8 cellular contexts compared by ENCODE assay signal in the genomic region with DNA sequence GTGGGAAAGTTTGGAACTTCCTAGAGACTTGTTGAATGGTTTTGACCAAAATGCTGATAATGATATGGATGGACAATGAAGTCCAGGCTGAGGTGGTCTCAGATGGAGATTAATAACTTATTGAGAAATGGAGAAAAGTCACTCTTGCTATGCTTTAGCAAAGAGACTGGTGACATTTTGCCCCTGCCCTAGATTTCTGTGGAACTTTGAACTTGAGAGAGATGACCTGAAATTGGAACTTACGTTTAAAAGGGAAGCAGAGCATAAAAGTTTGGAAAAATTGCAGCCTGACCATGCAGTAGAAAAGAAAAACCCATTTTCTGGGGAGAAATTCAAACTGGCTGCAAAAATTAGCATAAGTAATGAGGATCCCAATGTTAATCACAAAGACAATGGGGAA. TPM values are rescaled to one million over a fixed set of nuclear protein-coding genes. Genes with fewer than 3 reads are reported as not detected.
DNase-seq lines count a peak whose midpoint lies in the region; ATAC-seq and TF ChIP-seq lines count a peak whose summit lies in the region.
"Not testable (repeated sequence)": the region's sequence is repeated elsewhere in the genome, so short reads cannot be mapped to it uniquely, and the experiment has no call there.
"Had no signal": no experiment of that assay in that cellular context is flagged by ENCODE, and none has a peak within 500 bp of the region (broad histone marks: within the 10 kb centered on the region; RNA-seq: fewer than 3 reads in every experiment).

No MANE protein-coding gene starts in this region.

- H3K27ac ChIP-seq in KOPT-K1 (ENCODE audit: low read depth, low read length, poor library complexity, severe bottlenecking): peak overlapping the region; percentile 94
- peak overlapping the region; percentile 37 to 64 for H3K27ac ChIP-seq in liver (ENCODE audit: low read depth in 1 of 2, low read length in 2 of 2)

- WGBS in liver: 35% methylated on average over 1 of the region's 1 CpG

- H3K36me3 Mint-ChIP-seq in activated CD4-positive, alpha-beta T cell treated with anti-CD3 and anti-CD28 coated beads for 36 hours (ENCODE audit: low read depth); activated naive CD8-positive, alpha-beta T cell treated with anti-CD3 and anti-CD28 coated beads, Interleukin-2, amount 50 U/mL, for 24 hours (ENCODE audit: low read depth); natural killer cell: not testable (repeated sequence)
- H3K36me3 Mint-ChIP-seq in activated CD8-positive, alpha-beta T cell treated with anti-CD3 and anti-CD28 coated beads, Interleukin-2, amount 10 ng/mL, durations not matched to agents 7 days and 5 days (ENCODE audit: low read depth): peaks cover 58% of the 10 kb centered on the region
- H3K36me3 Mint-ChIP-seq in activated naive CD4-positive, alpha-beta T cell treated with anti-CD3 and anti-CD28 coated beads, Interleukin-2, amount 10 ng/mL, durations not matched to agents 7 days and 5 days: peaks cover 36% of the 10 kb centered on the region

- not testable (repeated sequence) for H3K27me3 ChIP-seq in liver (ENCODE audit: control insufficient read depth in 4 of 4, insufficient read depth in 4 of 4, low read length in 3 of 4)

- H3K4me3 ChIP-seq in liver (ENCODE audit: low read depth in 1 of 3, low read length in 3 of 3): not testable (repeated sequence)

- H3K27ac Mint-ChIP-seq in activated CD4-positive, alpha-beta T cell treated with anti-CD3 and anti-CD28 coated beads for 36 hours: peak overlapping the region; percentile 67
- H3K27ac Mint-ChIP-seq in activated CD8-positive, alpha-beta T cell treated with anti-CD3 and anti-CD28 coated beads, Interleukin-2, amount 10 ng/mL, durations not matched to agents 7 days and 5 days: peak overlapping the region; percentile 92
- H3K27ac Mint-ChIP-seq in activated naive CD4-positive, alpha-beta T cell treated with anti-CD3 and anti-CD28 coated beads, Interleukin-2, amount 10 ng/mL, durations not matched to agents 7 days and 5 days: peak overlapping the region; percentile 94
- peak overlapping the region; percentile 73 for H3K27ac Mint-ChIP-seq in activated naive CD8-positive, alpha-beta T cell treated with anti-CD3 and anti-CD28 coated beads, Interleukin-2, amount 50 U/mL, for 24 hours
- H3K27ac Mint-ChIP-seq in natural killer cell: peak overlapping the region; percentile 66 to 94

- peaks cover 12% of the 10 kb centered on the region for H3K9me3 ChIP-seq in KOPT-K1 (ENCODE audit: insufficient read depth, low read length, poor library complexity, severe bottlenecking)
- not testable (repeated sequence) for H3K9me3 ChIP-seq in liver (ENCODE audit: control insufficient read depth in 4 of 4, low read length in 3 of 4)

- intact Hi-C loops in activated CD4-positive, alpha-beta T cell treated with anti-CD3 and anti-CD28 coated beads for 36 hours (cut with DNase I, micrococcal nuclease): loop anchor here in 1 of 2 experiments (1.0 kb wide), 1 partner anchor 48 kb away; no protein-coding TSS in a partner anchor
- intact Hi-C loops in natural killer cell (cut with micrococcal nuclease): not testable (repeated sequence)

- POLR2A ChIA-PET in activated CD4-positive, alpha-beta T cell treated with anti-CD3 and anti-CD28 coated beads for 36 hours (lab: Charles Lee): not testable (repeated sequence)
- POLR2A ChIA-PET in activated CD8-positive, alpha-beta T cell treated with anti-CD3 and anti-CD28 coated beads, Interleukin-2, amount 10 ng/mL, durations not matched to agents 7 days and 5 days (lab: Charles Lee): interaction anchor here (0.8 to 1.6 kb wide), 4 partner anchors 12 to 56 kb away, joined by 3 to 7 read pairs (median 4); a partner anchor contains a TSS

- H3K4me1 Mint-ChIP-seq in activated CD4-positive, alpha-beta T cell treated with anti-CD3 and anti-CD28 coated beads for 36 hours: peaks cover 66% of the 10 kb centered on the region
- peaks cover 81% of the 10 kb centered on the region for H3K4me1 Mint-ChIP-seq in activated CD8-positive, alpha-beta T cell treated with anti-CD3 and anti-CD28 coated beads, Interleukin-2, amount 10 ng/mL, durations not matched to agents 7 days and 5 days (ENCODE audit: low read depth)
- peaks cover 75% of the 10 kb centered on the region for H3K4me1 Mint-ChIP-seq in activated naive CD4-positive, alpha-beta T cell treated with anti-CD3 and anti-CD28 coated beads, Interleukin-2, amount 10 ng/mL, durations not matched to agents 7 days and 5 days
- H3K4me1 Mint-ChIP-seq in activated naive CD8-positive, alpha-beta T cell treated with anti-CD3 and anti-CD28 coated beads, Interleukin-2, amount 50 U/mL, for 24 hours: peaks cover 73% of the 10 kb centered on the region
- peaks cover 69 to 73% of the 10 kb centered on the region in 2 donors for H3K4me1 Mint-ChIP-seq in natural killer cell

- H3K36me3 ChIP-seq in KOPT-K1 (ENCODE audit: insufficient read depth, low read length); liver (ENCODE audit: control insufficient read depth in 4 of 4, insufficient read depth in 3 of 4, low read depth in 1 of 4, low read length in 3 of 4): not testable (repeated sequence)

- not testable (repeated sequence) for H3K4me3 Mint-ChIP-seq in activated CD4-positive, alpha-beta T cell treated with anti-CD3 and anti-CD28 coated beads for 36 hours; activated naive CD4-positive, alpha-beta T cell treated with anti-CD3 and anti-CD28 coated beads, Interleukin-2, amount 10 ng/mL, durations not matched to agents 7 days and 5 days; activated naive CD8-positive, alpha-beta T cell treated with anti-CD3 and anti-CD28 coated beads, Interleukin-2, amount 50 U/mL, for 24 hours
- H3K4me3 Mint-ChIP-seq in activated CD8-positive, alpha-beta T cell treated with anti-CD3 and anti-CD28 coated beads, Interleukin-2, amount 10 ng/mL, durations not matched to agents 7 days and 5 days: peak overlapping the region; percentile 68
- H3K4me3 Mint-ChIP-seq in natural killer cell: peak overlapping the region; percentile 47

- TF ChIP-seq CTCF in liver (IDR thresholded peaks at IDR 0.05; ENCODE audit: low read depth, low read length, missing input control); natural killer cell (IDR thresholded peaks at IDR 0.05): not testable (repeated sequence)

- H3K9ac ChIP-seq in liver (ENCODE audit: low read depth in 1 of 2, low read length in 2 of 2): not testable (repeated sequence)

- DNase-seq in activated CD4-positive, alpha-beta T cell treated with anti-CD3 and anti-CD28 coated beads for 36 hours; activated CD8-positive, alpha-beta T cell treated with anti-CD3 and anti-CD28 coated beads, Interleukin-2, amount 10 ng/mL, durations not matched to agents 7 days and 5 days; activated naive CD4-positive, alpha-beta T cell treated with anti-CD3 and anti-CD28 coated beads, Interleukin-2, amount 10 ng/mL, durations not matched to agents 7 days and 5 days; activated naive CD8-positive, alpha-beta T cell treated with anti-CD3 and anti-CD28 coated beads, Interleukin-2, amount 50 U/mL, for 24 hours; natural killer cell: not testable (repeated sequence)

- CTCF ChIA-PET in activated CD4-positive, alpha-beta T cell treated with anti-CD3 and anti-CD28 coated beads for 36 hours (lab: Charles Lee): interaction anchor here (1.1 to 2.4 kb wide), 2 partner anchors 16 to 48 kb away, joined by 5 to 17 read pairs; no protein-coding TSS in a partner anchor
- CTCF ChIA-PET in activated CD8-positive, alpha-beta T cell treated with anti-CD3 and anti-CD28 coated beads, Interleukin-2, amount 10 ng/mL, durations not matched to agents 7 days and 5 days (lab: Charles Lee): interaction anchor here (1.3 to 9.7 kb wide), 6 partner anchors 15 to 89 kb away, joined by 3 to 85 read pairs (median 10); a partner anchor contains a TSS
- CTCF ChIA-PET in activated naive CD4-positive, alpha-beta T cell treated with anti-CD3 and anti-CD28 coated beads, Interleukin-2, amount 10 ng/mL, durations not matched to agents 7 days and 5 days (lab: Charles Lee): interaction anchor here (1.1 to 4.6 kb wide), 5 partner anchors 16 to 101 kb away, joined by 4 to 29 read pairs (median 4); no protein-coding TSS in a partner anchor

- H3K9me3 Mint-ChIP-seq in activated CD4-positive, alpha-beta T cell treated with anti-CD3 and anti-CD28 coated beads for 36 hours (ENCODE audit: low read depth); activated naive CD8-positive, alpha-beta T cell treated with anti-CD3 and anti-CD28 coated beads, Interleukin-2, amount 50 U/mL, for 24 hours; natural killer cell: not testable (repeated sequence)
- H3K9me3 Mint-ChIP-seq in activated CD8-positive, alpha-beta T cell treated with anti-CD3 and anti-CD28 coated beads, Interleukin-2, amount 10 ng/mL, durations not matched to agents 7 days and 5 days (ENCODE audit: insufficient read depth): peaks cover 19% of the 10 kb centered on the region
- H3K9me3 Mint-ChIP-seq in activated naive CD4-positive, alpha-beta T cell treated with anti-CD3 and anti-CD28 coated beads, Interleukin-2, amount 10 ng/mL, durations not matched to agents 7 days and 5 days: peaks cover 29% of the 10 kb centered on the region

- peaks cover 12 to 26% (median 18%) of the 10 kb centered on the region in 4 donors for H3K4me1 ChIP-seq in liver (ENCODE audit: control insufficient read depth in 4 of 4, insufficient read depth in 4 of 4, low read length in 3 of 4)

- not testable (repeated sequence) for TF ChIP-seq RAD21 in liver (IDR thresholded peaks at IDR 0.05)

- not testable (repeated sequence) for ATAC-seq in activated CD4-positive, alpha-beta T cell treated with anti-CD3 and anti-CD28 coated beads for 36 hours; activated CD8-positive, alpha-beta T cell treated with anti-CD3 and anti-CD28 coated beads, Interleukin-2, amount 10 ng/mL, durations not matched to agents 7 days and 5 days; activated naive CD8-positive, alpha-beta T cell treated with anti-CD3 and anti-CD28 coated beads, Interleukin-2, amount 50 U/mL, for 24 hours; natural killer cell

- not testable (repeated sequence) for H3K27me3 Mint-ChIP-seq in activated CD4-positive, alpha-beta T cell treated with anti-CD3 and anti-CD28 coated beads for 36 hours; activated CD8-positive, alpha-beta T cell treated with anti-CD3 and anti-CD28 coated beads, Interleukin-2, amount 10 ng/mL, durations not matched to agents 7 days and 5 days (ENCODE audit: low read depth); activated naive CD4-positive, alpha-beta T cell treated with anti-CD3 and anti-CD28 coated beads, Interleukin-2, amount 10 ng/mL, durations not matched to agents 7 days and 5 days; activated naive CD8-positive, alpha-beta T cell treated with anti-CD3 and anti-CD28 coated beads, Interleukin-2, amount 50 U/mL, for 24 hours; natural killer cell (ENCODE audit: low read depth in 2 of 2)

RNA-seq across cellular contexts. Expression of a gene that starts 55.5 kb away (rescaled TPM):
- 10 to 100 TPM; 33.1 to 34.8 TPM for total RNA-seq in activated CD4-positive, alpha-beta T cell treated with anti-CD3 and anti-CD28 coated beads for 36 hours
- total RNA-seq in activated CD8-positive, alpha-beta T cell treated with anti-CD3 and anti-CD28 coated beads, Interleukin-2, amount 10 ng/mL, durations not matched to agents 7 days and 5 days: 100 to 1,000 TPM; 106 to 108 TPM
- total RNA-seq in liver: 10 to 100 TPM; 55.4 to 67.1 TPM
- polyA plus RNA-seq in liver: 10 to 100 TPM; 16.2 to 19.5 TPM
- total RNA-seq in natural killer cell: 10 to 100 TPM in 2 of 3 donors, 1 to 10 TPM in 1; 9.5 to 27.7 (median 18.4) TPM
- total RNA-seq: H1 had no signal
